Comparison of ENCODE assay signal across 9 cellular contexts in the genomic region with DNA sequence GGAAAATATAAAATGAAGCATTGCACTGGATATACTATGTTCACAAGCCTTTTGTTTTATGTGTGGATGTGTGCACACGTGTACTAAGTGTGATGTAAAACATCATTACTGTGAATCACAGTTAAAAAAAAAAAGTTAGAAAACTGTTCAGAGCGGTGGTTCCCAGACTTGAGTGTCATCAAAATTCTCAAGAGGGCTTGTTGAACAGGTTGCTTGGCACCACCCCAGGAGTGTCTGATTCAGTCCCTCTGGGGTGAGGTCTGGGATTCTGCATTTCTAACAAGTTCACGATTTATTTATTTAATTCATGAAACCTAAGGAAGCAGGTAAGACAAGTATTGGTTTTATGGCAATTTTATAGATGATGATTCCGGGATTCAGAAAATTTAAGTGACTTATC. TPM values are rescaled to one million over a fixed set of nuclear protein-coding genes. Genes with fewer than 3 reads are reported as not detected.
DNase-seq lines count a peak whose midpoint lies in the region; ATAC-seq and TF ChIP-seq lines count a peak whose summit lies in the region.
"Had no signal": no experiment of that assay in that cellular context is flagged by ENCODE, and none has a peak within 500 bp of the region (broad histone marks: within the 10 kb centered on the region; RNA-seq: fewer than 3 reads in every experiment).

No MANE protein-coding gene starts in this region.

- POLR2A ChIA-PET in CD4-positive, alpha-beta memory T cell (lab: Charles Lee; ENCODE audit: partially characterized antibody), result no interaction called here
- POLR2A ChIA-PET in HEK293 (lab: Yijun Ruan, JAX), result interaction anchor here (0.7 to 2.8 kb wide), 3 partner anchors 11 to 765 kb away, joined by 8 to 24 read pairs (median 21); a partner anchor contains a TSS

- peak overlapping the region; percentile 99 for H3K9ac ChIP-seq in iPS-18a (ENCODE audit: low read length)

- no peak overlapping the region for H3K4me3 ChIP-seq in CD4-positive, alpha-beta memory T cell (ENCODE audit: low read length in 2 of 2)
- H3K4me3 ChIP-seq in HEK293 (ENCODE audit: low read depth, low read length) (peak overlapping the region; percentile 82), iPS-18a (ENCODE audit: low read length) (peak overlapping the region; percentile 94)

- intact Hi-C loops in CD4-positive, alpha-beta memory T cell (cut with micrococcal nuclease), result loop anchor here (5.0 to 10.0 kb wide), 4 partner anchors 95 to 1227 kb away; a partner anchor contains a TSS

- no peak overlapping the region for H3K27ac ChIP-seq in CD4-positive, alpha-beta memory T cell (ENCODE audit: low read depth, low read length)
- H3K27ac ChIP-seq in HEK293 (ENCODE audit: extremely low read depth, low read depth, low read length) (no peak overlapping the region), iPS-18a (ENCODE audit: low read length) (no peak overlapping the region)

- no peaks in the 10 kb centered on the region for H3K9me3 ChIP-seq in CD4-positive, alpha-beta memory T cell (ENCODE audit: control insufficient read depth in 1 of 2, low read length in 2 of 2)
- no peaks in the 10 kb centered on the region for H3K9me3 ChIP-seq in HEK293 (ENCODE audit: control insufficient read depth, insufficient read depth, low read depth, low read length)
- no peaks in the 10 kb centered on the region for H3K9me3 ChIP-seq in T-helper 17 cell (ENCODE audit: control insufficient read depth, low read length, poor library complexity, severe bottlenecking)
- no peaks in the 10 kb centered on the region for H3K9me3 ChIP-seq in iPS-18a (ENCODE audit: control insufficient read depth, low read depth, low read length)

- H3K27me3 ChIP-seq in CD4-positive, alpha-beta memory T cell (ENCODE audit: insufficient read depth, low read length), result no peaks in the 10 kb centered on the region
- no peaks in the 10 kb centered on the region for H3K27me3 ChIP-seq in iPS-18a (ENCODE audit: control insufficient read depth, insufficient read depth, low read length)

- H3K36me3 Mint-ChIP-seq in CD4-positive, alpha-beta memory T cell, result peaks cover 0 to 7% of the 10 kb centered on the region in 2 donors
- peaks cover 2% of the 10 kb centered on the region for H3K36me3 Mint-ChIP-seq in T-helper 17 cell (ENCODE audit: low read depth)

- H3K27me3 Mint-ChIP-seq in CD4-positive, alpha-beta memory T cell, result no peaks in the 10 kb centered on the region
- no peaks in the 10 kb centered on the region for H3K27me3 Mint-ChIP-seq in T-helper 17 cell

- H3K4me1 Mint-ChIP-seq in CD4-positive, alpha-beta memory T cell, result peaks cover 8 to 23% (median 14%) of the 10 kb centered on the region in 4 donors
- H3K4me1 Mint-ChIP-seq in T-helper 17 cell, result peaks cover 8% of the 10 kb centered on the region

- no peaks in the 10 kb centered on the region for H3K9me3 Mint-ChIP-seq in CD4-positive, alpha-beta memory T cell

- no peak for ATAC-seq in T-helper 17 cell
- no peak for ATAC-seq in HG03159 (IDR thresholded peaks at IDR 0.05; ENCODE audit: unreplicated experiment)
- no peak for ATAC-seq in HG03565 (IDR thresholded peaks at IDR 0.05; ENCODE audit: unreplicated experiment)
- ATAC-seq in GM19035 (IDR thresholded peaks at IDR 0.05; ENCODE audit: unreplicated experiment), result no peak

- peak overlapping the region; percentile 88 to 96 (median 92) for H3K4me3 Mint-ChIP-seq in CD4-positive, alpha-beta memory T cell
- peak overlapping the region; percentile 64 for H3K4me3 Mint-ChIP-seq in T-helper 17 cell

- H3K27ac Mint-ChIP-seq in CD4-positive, alpha-beta memory T cell, result peak overlapping the region in 4 of 7 donors; percentile 32 to 93 (median 48)
- peak overlapping the region; percentile 79 for H3K27ac Mint-ChIP-seq in T-helper 17 cell

- CTCF ChIA-PET in CD4-positive, alpha-beta memory T cell (lab: Charles Lee; ENCODE audit: partially characterized antibody), result interaction anchor here (1.5 to 2.6 kb wide), 3 partner anchors 8 to 468 kb away, joined by 3 to 16 read pairs (median 7); a partner anchor contains a TSS
- CTCF ChIA-PET in HEK293 (lab: Yijun Ruan, JAX), result interaction anchor here (0.6 to 0.9 kb wide), 3 partner anchors 9 to 632 kb away, joined by 3 to 7 read pairs (median 3); no protein-coding TSS in a partner anchor

- H3K4me1 ChIP-seq in CD4-positive, alpha-beta memory T cell (ENCODE audit: insufficient read depth, low read length), result peaks cover 15% of the 10 kb centered on the region
- 0 out of 2 replicates have a peak, but pooled peaks cover 2% of the 10 kb centered on the region for H3K4me1 ChIP-seq in HEK293 (ENCODE audit: control insufficient read depth, insufficient read depth, low read length)
- H3K4me1 ChIP-seq in iPS-18a (ENCODE audit: control insufficient read depth, low read depth, low read length), result peaks cover 16% of the 10 kb centered on the region

- H3K36me3 ChIP-seq in CD4-positive, alpha-beta memory T cell (ENCODE audit: insufficient read depth, low read length), result no peaks in the 10 kb centered on the region
- peaks cover 14 to 41% of the 10 kb centered on the region in 2 experiments; a peak in 2 of 3 replicates for H3K36me3 ChIP-seq in HEK293 (ENCODE audit: control insufficient read depth in 2 of 2, insufficient read depth in 1 of 2, low read length in 2 of 2)
- peaks cover 42% of the 10 kb centered on the region for H3K36me3 ChIP-seq in iPS-18a (ENCODE audit: control insufficient read depth, low read depth, low read length)

- DNase-seq in CD4-positive, alpha-beta memory T cell, result no peak
- no peak for DNase-seq in T-helper 17 cell
- no peak for DNase-seq in ureter (ENCODE audit: low spot score)
- DNase-seq: substantia nigra had no signal

- TF ChIP-seq CTCF in HEK293 (tag by site-specific recombination; IDR thresholded peaks at IDR 0.05), result no peak

TF ChIP-seq in HEK293, 187 proteins besides CTCF, POLR2A, EP300 and RAD21:
- TF ChIP-seq, protein P1, sequence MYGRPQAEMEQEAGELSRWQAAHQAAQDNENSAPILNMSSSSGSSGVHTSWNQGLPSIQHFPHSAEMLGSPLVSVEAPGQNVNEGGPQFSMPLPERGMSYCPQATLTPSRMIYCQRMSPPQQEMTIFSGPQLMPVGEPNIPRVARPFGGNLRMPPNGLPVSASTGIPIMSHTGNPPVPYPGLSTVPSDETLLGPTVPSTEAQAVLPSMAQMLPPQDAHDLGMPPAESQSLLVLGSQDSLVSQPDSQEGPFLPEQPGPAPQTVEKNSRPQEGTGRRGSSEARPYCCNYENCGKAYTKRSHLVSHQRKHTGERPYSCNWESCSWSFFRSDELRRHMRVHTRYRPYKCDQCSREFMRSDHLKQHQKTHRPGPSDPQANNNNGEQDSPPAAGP (tag by site-specific recombination; IDR thresholded peaks at IDR 0.05), result no peak
- TF ChIP-seq, protein P2, sequence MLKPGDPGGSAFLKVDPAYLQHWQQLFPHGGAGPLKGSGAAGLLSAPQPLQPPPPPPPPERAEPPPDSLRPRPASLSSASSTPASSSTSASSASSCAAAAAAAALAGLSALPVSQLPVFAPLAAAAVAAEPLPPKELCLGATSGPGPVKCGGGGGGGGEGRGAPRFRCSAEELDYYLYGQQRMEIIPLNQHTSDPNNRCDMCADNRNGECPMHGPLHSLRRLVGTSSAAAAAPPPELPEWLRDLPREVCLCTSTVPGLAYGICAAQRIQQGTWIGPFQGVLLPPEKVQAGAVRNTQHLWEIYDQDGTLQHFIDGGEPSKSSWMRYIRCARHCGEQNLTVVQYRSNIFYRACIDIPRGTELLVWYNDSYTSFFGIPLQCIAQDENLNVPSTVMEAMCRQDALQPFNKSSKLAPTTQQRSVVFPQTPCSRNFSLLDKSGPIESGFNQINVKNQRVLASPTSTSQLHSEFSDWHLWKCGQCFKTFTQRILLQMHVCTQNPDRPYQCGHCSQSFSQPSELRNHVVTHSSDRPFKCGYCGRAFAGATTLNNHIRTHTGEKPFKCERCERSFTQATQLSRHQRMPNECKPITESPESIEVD (tag by site-specific recombination; IDR thresholded peaks at IDR 0.05), result peak; percentile 11; the same call in 1 of the 2 replicates
- TF ChIP-seq SCRT2 (tag by site-specific recombination; IDR thresholded peaks at IDR 0.05) (peak; percentile 62), ZNF341 (tag by site-specific recombination; IDR thresholded peaks at IDR 0.05; ENCODE audit: low read depth) (no peak)

RNA-seq across cellular contexts. Expression of a gene that starts 1.8 kb away (rescaled TPM):
- total RNA-seq in CD4-positive, alpha-beta memory T cell, result 1 to 10 TPM; 2.1 to 2.2 TPM
- 1 to 10 TPM; 4.2 to 4.6 TPM for polyA plus RNA-seq in CD4-positive, alpha-beta memory T cell
- total RNA-seq in T-helper 17 cell (10 to 100 TPM in 1 of 2 donors, 1 to 10 TPM in 1; 5.4 to 10.4 TPM), ureter (3.1 TPM)

Comparison
In these comparisons a context has a peak if more than half of its experiments do, and no peak if none do; other contexts are left out.
1. H3K4me3 ChIP-seq: peak in HEK293 (single experiment) and iPS-18a (single experiment); none in CD4-positive, alpha-beta memory T cell (0 of 2).